In the genomic region with DNA sequence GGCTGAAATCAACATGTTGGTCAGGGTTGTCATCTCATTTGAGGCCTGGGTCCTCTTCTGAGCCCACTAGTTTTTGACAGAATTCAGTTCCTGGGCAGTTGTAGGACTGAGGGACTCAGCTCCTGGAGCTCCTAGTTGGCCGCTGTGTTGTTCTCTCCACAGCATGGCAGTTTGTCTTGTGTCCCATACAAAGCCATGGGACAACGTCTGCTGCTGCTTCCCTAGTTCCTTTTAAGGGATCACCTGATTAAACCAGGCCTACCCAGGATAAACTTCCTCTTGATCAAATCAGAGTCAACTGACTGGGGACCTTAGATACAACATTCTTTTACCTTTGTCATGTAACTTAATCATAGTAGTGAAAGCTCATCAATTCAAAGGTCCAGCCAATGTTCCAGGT, we compare ENCODE assay signal across 24 cellular contexts.
"Had no signal": no experiment of that assay in that cellular context is flagged by ENCODE, and none has a peak within 500 bp of the region (broad histone marks: within the 10 kb centered on the region; RNA-seq: fewer than 3 reads in every experiment).

No MANE protein-coding gene starts in this region.

- H3K36me3 ChIP-seq: esophagus squamous epithelium, left ventricle myocardium inferior, suprapubic skin, upper lobe of left lung had no signal

- H3K4me3 ChIP-seq: coronary artery, esophagus squamous epithelium, left ventricle myocardium inferior, suprapubic skin, upper lobe of left lung had no signal

- H3K27ac Mint-ChIP-seq: brain, nephron, WTC11 had no signal

- H3K4me3 Mint-ChIP-seq: activated CD4-positive, alpha-beta T cell treated with anti-CD3 and anti-CD28 coated beads, Interleukin-2, amount 10 ng/mL, durations not matched to agents 24 days and 14 days; activated naive CD8-positive, alpha-beta T cell; brain; central memory CD8-positive, alpha-beta T cell; nephron; stimulated activated naive CD8-positive, alpha-beta T cell treated with anti-CD3 and anti-CD28 coated beads, Interleukin-15, Interleukin-2, amounts not matched to agents 100 ng/mL and 50 ng/mL, for 24 hours; WTC11 had no signal

- H3K27ac ChIP-seq: coronary artery, left ventricle myocardium inferior, suprapubic skin, upper lobe of left lung had no signal

- H3K9me3 Mint-ChIP-seq: activated CD4-positive, alpha-beta T cell treated with anti-CD3 and anti-CD28 coated beads, Interleukin-2, amount 10 ng/mL, durations not matched to agents 24 days and 14 days; central memory CD8-positive, alpha-beta T cell; nephron; stimulated activated naive CD8-positive, alpha-beta T cell treated with anti-CD3 and anti-CD28 coated beads, Interleukin-15, Interleukin-2, amounts not matched to agents 100 ng/mL and 50 ng/mL, for 24 hours; WTC11 had no signal

- DNase-seq: activated CD4-positive, alpha-beta T cell treated with anti-CD3 and anti-CD28 coated beads, Interleukin-2, amount 10 ng/mL, durations not matched to agents 24 days and 14 days; activated gamma-delta T cell; activated T-cell treated with anti-CD3 and anti-CD28 coated beads, Interleukin-2, amount 50 U/mL, for 72 hours; effector CD4-positive, alpha-beta T cell; esophagus squamous epithelium; hippocampal formation; kidney; left ventricle myocardium inferior; mesenchymal stem cell; nucleus accumbens; posterior cingulate gyrus; retina; stimulated activated CD4-positive, alpha-beta T cell treated with anti-CD3 and anti-CD28 coated beads, Interleukin-4, amount 100 ng/mL, for 24 hours; upper lobe of left lung had no signal

- H3K36me3 Mint-ChIP-seq: activated naive CD8-positive, alpha-beta T cell; brain; WTC11 had no signal

- H3K9me3 ChIP-seq: esophagus squamous epithelium, left ventricle myocardium inferior, suprapubic skin, upper lobe of left lung had no signal

- H3K27me3 ChIP-seq: esophagus squamous epithelium, suprapubic skin, upper lobe of left lung had no signal

- FAIRE-seq: endothelial cell of umbilical vein, kidney, TTC549 had no signal

- ATAC-seq: WTC11 had no signal

- H3K27me3 Mint-ChIP-seq: activated CD4-positive, alpha-beta T cell treated with anti-CD3 and anti-CD28 coated beads, Interleukin-2, amount 10 ng/mL, durations not matched to agents 24 days and 14 days; activated naive CD8-positive, alpha-beta T cell; central memory CD8-positive, alpha-beta T cell; stimulated activated naive CD8-positive, alpha-beta T cell treated with anti-CD3 and anti-CD28 coated beads, Interleukin-15, Interleukin-2, amounts not matched to agents 100 ng/mL and 50 ng/mL, for 24 hours had no signal
